16 cellular contexts compared by ENCODE assay signal in genomic region chr20:64160536-64161495, GRCh38. TPM values are rescaled to one million over a fixed set of nuclear protein-coding genes. Genes with fewer than 3 reads are reported as not detected.
A peak's percentile ranks its signal among the peaks of the same experiment; 100 is the strongest.
DNase-seq lines count a peak whose midpoint lies in the region; ATAC-seq and TF ChIP-seq lines count a peak whose summit lies in the region.
"Had no signal": no experiment of that assay in that cellular context is flagged by ENCODE, and none has a peak within 500 bp of the region (broad histone marks: within the 10 kb centered on the region; RNA-seq: fewer than 3 reads in every experiment).

No MANE protein-coding gene starts in this region.

- no peak for ATAC-seq in gastroesophageal sphincter
- ATAC-seq: PC-3 had no signal

- H3K4me3 ChIP-seq in iPS-15b (ENCODE audit: low read depth, low read length) (peak overlapping the region; percentile 34), gastroesophageal sphincter (no peak overlapping the region), prostate gland (no peak overlapping the region)
- H3K4me3 ChIP-seq: adrenal gland had no signal

- H3K27ac ChIP-seq in gastroesophageal sphincter: no peak overlapping the region
- no peak overlapping the region for H3K27ac ChIP-seq in prostate gland
- H3K27ac ChIP-seq: adrenal gland, foreskin keratinocyte had no signal

- H3K9me3 ChIP-seq in iPS-15b (ENCODE audit: control insufficient read depth, insufficient read depth, low read length) (no peaks in the 10 kb centered on the region), gastroesophageal sphincter (no peaks in the 10 kb centered on the region), prostate gland (no peaks in the 10 kb centered on the region)
- H3K9me3 ChIP-seq: adrenal gland, SK-N-SH had no signal

- no peak for TF ChIP-seq EP300 in gastroesophageal sphincter (IDR thresholded peaks at IDR 0.05)

- peaks cover 0 to 2% (median 0%) of the 10 kb centered on the region in 7 donors for H3K9me3 Mint-ChIP-seq in CD14-positive monocyte
- H3K9me3 Mint-ChIP-seq in endothelial cell (ENCODE audit: unreplicated experiment): no peaks in the 10 kb centered on the region
- H3K9me3 Mint-ChIP-seq: activated CD4-positive, alpha-beta memory T cell treated with anti-CD3 and anti-CD28 coated beads for 36 hours; memory B cell had no signal

- no peaks in the 10 kb centered on the region for H3K36me3 Mint-ChIP-seq in CD14-positive monocyte
- no peaks in the 10 kb centered on the region for H3K36me3 Mint-ChIP-seq in endothelial cell (ENCODE audit: low read depth, unreplicated experiment)
- H3K36me3 Mint-ChIP-seq: activated CD4-positive, alpha-beta memory T cell treated with anti-CD3 and anti-CD28 coated beads for 36 hours had no signal

- no peak overlapping the region for H3K9ac ChIP-seq in iPS-15b (ENCODE audit: low read depth, low read length)
- H3K9ac ChIP-seq: SK-N-SH had no signal

- H3K4me3 Mint-ChIP-seq in CD14-positive monocyte (peak overlapping the region in 1 of 2 donors; percentile 42), endothelial cell (ENCODE audit: unreplicated experiment) (no peak overlapping the region)
- H3K4me3 Mint-ChIP-seq: activated CD4-positive, alpha-beta memory T cell treated with anti-CD3 and anti-CD28 coated beads for 36 hours; memory B cell had no signal

- no peaks in the 10 kb centered on the region for H3K4me1 Mint-ChIP-seq in CD14-positive monocyte
- H3K4me1 Mint-ChIP-seq in endothelial cell (ENCODE audit: unreplicated experiment): peaks cover 22% of the 10 kb centered on the region
- H3K4me1 Mint-ChIP-seq: memory B cell had no signal

- WGBS in gastroesophageal sphincter (ENCODE audit: low coverage in 1 of 2), 2 donors: 27% methylated on average over 9 of the region's 34 CpGs; no CpG with 5 or more reads in 1 of the 2 donors
- 54% methylated on average over 34 of the region's 34 CpGs for WGBS in prostate gland

- intact Hi-C loops in CD14-positive monocyte (cut with micrococcal nuclease) (no loop called here), prostate gland (cut with DNase I) (no loop called here)

- peaks cover 23 to 38% (median 36%) of the 10 kb centered on the region in 3 donors for H3K27me3 Mint-ChIP-seq in CD14-positive monocyte (ENCODE audit: low read depth in 3 of 3)
- peaks cover 2% of the 10 kb centered on the region for H3K27me3 Mint-ChIP-seq in endothelial cell (ENCODE audit: unreplicated experiment)

- peaks cover 29% of the 10 kb centered on the region for H3K27me3 ChIP-seq in iPS-15b (ENCODE audit: control insufficient read depth, insufficient read depth, low read length)
- H3K27me3 ChIP-seq in gastroesophageal sphincter: peaks cover 99% of the 10 kb centered on the region
- peaks cover 13% of the 10 kb centered on the region for H3K27me3 ChIP-seq in prostate gland (replicated peaks; ENCODE audit: insufficient read depth)

- H3K36me3 ChIP-seq in iPS-15b (ENCODE audit: control insufficient read depth, insufficient read depth, low read length): peaks cover 3% of the 10 kb centered on the region
- H3K36me3 ChIP-seq in gastroesophageal sphincter: no peaks in the 10 kb centered on the region
- no peaks in the 10 kb centered on the region for H3K36me3 ChIP-seq in prostate gland
- H3K36me3 ChIP-seq: adrenal gland had no signal

- DNase-seq in CD14-positive monocyte (ENCODE audit: low spot score) (peak; percentile 17), ELF-1 (ENCODE audit: low read depth, low spot score) (peak; percentile 46), NCI-H524 (lab: John Stamatoyannopoulos, UW) (peak; percentile 79 to 88), HT-29 (ENCODE audit: low spot score) (no peak), endothelial cell (ENCODE audit: low spot score) (no peak), prostate gland (ENCODE audit: low spot score) (no peak)
- DNase-seq: activated CD4-positive, alpha-beta memory T cell treated with anti-CD3 and anti-CD28 coated beads for 36 hours; cerebellar nuclear complex; NCI-H2029 treated with DMSO at 0.1 percent for 48 hours; SK-N-SH had no signal

- TF ChIP-seq POLR2A in gastroesophageal sphincter (IDR thresholded peaks at IDR 0.05): no peak
- TF ChIP-seq POLR2A in prostate gland (IDR thresholded peaks at IDR 0.05): no peak

- H3K4me1 ChIP-seq in iPS-15b (ENCODE audit: control insufficient read depth, insufficient read depth, low read length) (peaks cover 24% of the 10 kb centered on the region), gastroesophageal sphincter (no peaks in the 10 kb centered on the region), prostate gland (replicated peaks) (no peaks in the 10 kb centered on the region)
- H3K4me1 ChIP-seq: adrenal gland, foreskin keratinocyte had no signal

- TF ChIP-seq CTCF in CD14-positive monocyte (IDR thresholded peaks at IDR 0.05) (no peak), gastroesophageal sphincter (IDR thresholded peaks at IDR 0.05) (no peak), endothelial cell (IDR thresholded peaks at IDR 0.05; ENCODE audit: unreplicated experiment) (no peak), prostate gland (IDR thresholded peaks at IDR 0.05) (no peak)

- H3K27ac Mint-ChIP-seq in CD14-positive monocyte: no peak overlapping the region
- no peak overlapping the region for H3K27ac Mint-ChIP-seq in endothelial cell (ENCODE audit: unreplicated experiment)
- H3K27ac Mint-ChIP-seq: activated CD4-positive, alpha-beta memory T cell treated with anti-CD3 and anti-CD28 coated beads for 36 hours; memory B cell had no signal

RNA-seq across cellular contexts. Expression of gene MYT1, which starts 3.4 kb away (rescaled TPM):
- polyA plus RNA-seq in CD14-positive monocyte: not detected
- under 1 TPM in 2 of 4 donors, not detected in 2; 0.04 to 0.27 TPM for total RNA-seq in gastroesophageal sphincter
- 2.8 and 5.8 TPM in 2 replicates for total RNA-seq in HT-29 (2014; rRNA removed; shearing (Covaris generic))
- 0.74 TPM for total RNA-seq in endothelial cell (ENCODE audit: unreplicated experiment)
- under 1 TPM; 0.27 to 0.74 TPM for total RNA-seq in prostate gland
- total RNA-seq: activated CD4-positive, alpha-beta memory T cell treated with anti-CD3 and anti-CD28 coated beads for 36 hours; foreskin keratinocyte had no signal

RNA-seq across cellular contexts. Expression of gene NPBWR2, which starts 53.5 kb away (rescaled TPM):
- not detected for polyA plus RNA-seq in CD14-positive monocyte
- total RNA-seq in gastroesophageal sphincter: not detected
- not detected in 2 replicates for total RNA-seq in HT-29 (2014; rRNA removed; shearing (Covaris generic))
- total RNA-seq in endothelial cell (ENCODE audit: unreplicated experiment): not detected
- not detected for total RNA-seq in prostate gland
- total RNA-seq: activated CD4-positive, alpha-beta memory T cell treated with anti-CD3 and anti-CD28 coated beads for 36 hours; foreskin keratinocyte; PC-3 had no signal
- polyA plus RNA-seq: foreskin keratinocyte, SK-N-SH had no signal

Comparison
In these comparisons a context has a peak if more than half of its experiments do, and no peak if none do; other contexts are left out.
1. DNase-seq: peak in CD14-positive monocyte (single experiment), ELF-1 (single experiment) and NCI-H524 (2 of 2); none in HT-29 (single experiment), endothelial cell (single experiment) and prostate gland (single experiment).